In genomic region chr22:36439481-36440271, GRCh38 we compare ENCODE assay signal across 8 cellular contexts. TPM values are rescaled to one million over a fixed set of nuclear protein-coding genes. Genes with fewer than 3 reads are reported as not detected.
DNase-seq lines count a peak whose midpoint lies in the region; FAIRE-seq and TF ChIP-seq lines count a peak whose summit lies in the region.

No MANE protein-coding gene starts in this region.

- H3K4me2 ChIP-seq in endothelial cell of umbilical vein (ENCODE audit: insufficient read depth, low read length) = peak overlapping the region; percentile 0

- no peaks in the 10 kb centered on the region for H3K9me1 ChIP-seq in endothelial cell of umbilical vein (replicated peaks; ENCODE audit: control insufficient read depth, extremely low read depth, insufficient read depth, low read length)

- peak overlapping the region; percentile 55 for H3K27ac ChIP-seq in endothelial cell of umbilical vein (ENCODE audit: insufficient read depth, low read depth, low read length)

- H4K20me1 ChIP-seq in endothelial cell of umbilical vein (replicated peaks; ENCODE audit: control insufficient read depth, extremely low read depth, insufficient read depth, low read length) = no peaks in the 10 kb centered on the region

- TF ChIP-seq CTCF in endothelial cell of umbilical vein (IDR thresholded peaks at IDR 0.05; ENCODE audit: extremely low read depth in 1 of 2, insufficient read depth in 1 of 2, low read depth in 1 of 2, low read length in 2 of 2) (no peak), osteocyte (IDR thresholded peaks at IDR 0.05) (no peak)

- H3K4me1 Mint-ChIP-seq in osteocyte (ENCODE audit: unreplicated experiment) = peaks cover 62% of the 10 kb centered on the region

- H3K36me3 ChIP-seq in endothelial cell of umbilical vein (ENCODE audit: control insufficient read depth in 2 of 2, extremely low read depth in 1 of 2, insufficient read depth in 2 of 2, low read length in 2 of 2) = no peaks in the 10 kb centered on the region

- H3K9me3 Mint-ChIP-seq in osteocyte (ENCODE audit: unreplicated experiment) = no peaks in the 10 kb centered on the region

- dilution Hi-C loops in endothelial cell of umbilical vein (cut with MboI; ENCODE audit: extremely low pct_ligation_motif_present, low sequenced_read_pairs) = no loop called here

- H3K79me2 ChIP-seq in endothelial cell of umbilical vein (ENCODE audit: control insufficient read depth, insufficient read depth, low read length) = no peaks in the 10 kb centered on the region

- peak; percentile 74 for DNase-seq in DMS 273 (lab: John Stamatoyannopoulos, UW; ENCODE audit: unreplicated experiment)
- DNase-seq in MV-4-11 (lab: John Stamatoyannopoulos, UW) = peak; percentile 43
- peak; percentile 75 for DNase-seq in endothelial cell of umbilical vein (ENCODE audit: low read depth, low spot score)
- peak; percentile 88 for DNase-seq in osteocyte (ENCODE audit: extremely low spot score, unreplicated experiment)
- DNase-seq in erythroblast (lab: John Stamatoyannopoulos, UW) = no peak
- DNase-seq in NCI-H187 (lab: John Stamatoyannopoulos, UW) = no peak
- no peak for DNase-seq in activated CD4-positive, CD25-positive, alpha-beta regulatory T cell treated with anti-CD3 and anti-CD28 coated beads, Interleukin-2, amount 50 U/mL, for 72 hours
- DNase-seq in DMS153 treated with DMSO at 0.1 percent for 48 hours (lab: John Stamatoyannopoulos, UW; ENCODE audit: unreplicated experiment) = no peak

- H3K4me1 ChIP-seq in endothelial cell of umbilical vein (ENCODE audit: control insufficient read depth, extremely low read depth, insufficient read depth, low read length) = peaks cover 11% of the 10 kb centered on the region

- H3K36me3 Mint-ChIP-seq in osteocyte (ENCODE audit: unreplicated experiment) = no peaks in the 10 kb centered on the region

- no TSS peak for BruUV-seq in endothelial cell of umbilical vein (replicated peaks; lab: Mats Ljungman, UMichigan)

- no peaks in the 10 kb centered on the region for H3K9me3 ChIP-seq in endothelial cell of umbilical vein (replicated peaks; ENCODE audit: control insufficient read depth, insufficient read depth, low read length)

- FAIRE-seq in endothelial cell of umbilical vein (lab: Jason Lieb, UNC) = peak; percentile 89

- POLR2A ChIA-PET in endothelial cell of umbilical vein (lab: Charles Lee) = no interaction called here

- TF ChIP-seq POLR2A in endothelial cell of umbilical vein (IDR thresholded peaks at IDR 0.05; ENCODE audit: low read depth, low read length) (no peak), erythroblast (IDR thresholded peaks at IDR 0.05; ENCODE audit: low read length) (no peak)

- H3K27me3 ChIP-seq in endothelial cell of umbilical vein (ENCODE audit: control insufficient read depth in 2 of 2, insufficient read depth in 2 of 2, low read length in 2 of 2) = no peaks in the 10 kb centered on the region

- no peak overlapping the region for H3K4me3 ChIP-seq in endothelial cell of umbilical vein (replicated peaks in 1 of 3; ENCODE audit: insufficient read depth in 1 of 3, low read depth in 1 of 3, low read length in 3 of 3)

- H3K27me3 Mint-ChIP-seq in osteocyte (ENCODE audit: unreplicated experiment) = no peaks in the 10 kb centered on the region

- no peak overlapping the region for H3K9ac ChIP-seq in endothelial cell of umbilical vein (replicated peaks; ENCODE audit: extremely low read depth, insufficient read depth, low read length)

- peak overlapping the region; percentile 89 for H3K27ac Mint-ChIP-seq in osteocyte (ENCODE audit: unreplicated experiment)

- intact Hi-C loops in endothelial cell of umbilical vein (cut with micrococcal nuclease) = loop anchor here (2.0 kb wide), 1 partner anchor 29 kb away; no protein-coding TSS in a partner anchor

- H3K4me3 Mint-ChIP-seq in osteocyte (ENCODE audit: unreplicated experiment) = no peak overlapping the region

- CTCF ChIA-PET in endothelial cell of umbilical vein (lab: Charles Lee) = interaction anchor here (0.8 to 1.3 kb wide), 3 partner anchors 13 to 70 kb away, joined by 3 to 4 read pairs (median 4); partner anchors contain the start of gene MYH9

- no peak overlapping the region for H2AFZ ChIP-seq in endothelial cell of umbilical vein (ENCODE audit: low read depth, low read length)

TF ChIP-seq in endothelial cell of umbilical vein, 7 proteins besides CTCF, POLR2A, EP300 and RAD21:
- peak; percentile 95 for TF ChIP-seq FOS (IDR thresholded peaks at IDR 0.05; ENCODE audit: borderline replicate concordance, insufficient read depth, low read length)
- no peak for TF ChIP-seq GATA2 (IDR thresholded peaks at IDR 0.05; ENCODE audit: insufficient read depth, insufficient read length, low read depth, low read length)
- peak; percentile 81 for TF ChIP-seq JUN (IDR thresholded peaks at IDR 0.05; ENCODE audit: borderline replicate concordance, insufficient read depth, insufficient read length, low read depth)
- TF ChIP-seq POLR2AphosphoS5 (IDR thresholded peaks at IDR 0.05; ENCODE audit: insufficient read depth, low read depth, low read length) = peak; percentile 55

RNA-seq across cellular contexts. Expression of gene TXN2, which starts 41.8 kb away (rescaled TPM):
- 74.3 and 75.9 TPM in 2 replicates for total RNA-seq in endothelial cell of umbilical vein
- 170 and 183 TPM in 2 replicates for polyA plus RNA-seq in endothelial cell of umbilical vein
- 181 and 197 TPM in 2 replicates for polyA plus RNA-seq in endothelial cell of umbilical vein (2011; cell fraction: cytosol; rRNA removed)
- 82.5 and 86.4 TPM in 2 replicates for polyA plus RNA-seq in endothelial cell of umbilical vein (2011; cell fraction: nucleus; rRNA removed)
- polyA plus RNA-seq in endothelial cell of umbilical vein (2012) = 79.8 and 82.4 TPM in 2 replicates
- polyA minus RNA-seq in endothelial cell of umbilical vein = 110 and 124 TPM in 2 replicates
- polyA minus RNA-seq in endothelial cell of umbilical vein (2011; cell fraction: cytosol; rRNA and poly(A)+ RNA removed) = 37.8 TPM
- 11.5 and 12.4 TPM in 2 replicates for polyA minus RNA-seq in endothelial cell of umbilical vein (2011; cell fraction: nucleus; rRNA and poly(A)+ RNA removed)
- 67.4 and 70.0 TPM in 2 replicates for total RNA-seq in osteocyte

RNA-seq across cellular contexts. Expression of gene MYH9, which starts 51.9 kb away (rescaled TPM):
- total RNA-seq in endothelial cell of umbilical vein (1,331 and 1,413 TPM in 2 replicates), osteocyte (938 and 1,044 TPM in 2 replicates)
- 157 and 188 TPM in 2 replicates for polyA plus RNA-seq in endothelial cell of umbilical vein
- 377 and 396 TPM in 2 replicates for polyA plus RNA-seq in endothelial cell of umbilical vein (2011; cell fraction: cytosol; rRNA removed)
- 759 and 766 TPM in 2 replicates for polyA plus RNA-seq in endothelial cell of umbilical vein (2011; cell fraction: nucleus; rRNA removed)
- polyA plus RNA-seq in endothelial cell of umbilical vein (2012) = 496 and 585 TPM in 2 replicates
- 1,176 and 1,679 TPM in 2 replicates for polyA minus RNA-seq in endothelial cell of umbilical vein
- 42.9 TPM for polyA minus RNA-seq in endothelial cell of umbilical vein (2011; cell fraction: cytosol; rRNA and poly(A)+ RNA removed)
- polyA minus RNA-seq in endothelial cell of umbilical vein (2011; cell fraction: nucleus; rRNA and poly(A)+ RNA removed) = 498 and 877 TPM in 2 replicates

Comparison
In these comparisons a context has a peak if more than half of its experiments do, and no peak if none do; other contexts are left out.
1. DNase-seq: peak in DMS 273 (single experiment), MV-4-11 (single experiment), endothelial cell of umbilical vein (single experiment) and osteocyte (single experiment); none in erythroblast (0 of 2), NCI-H187 (0 of 2), activated CD4-positive, CD25-positive, alpha-beta regulatory T cell treated with anti-CD3 and anti-CD28 coated beads, Interleukin-2, amount 50 U/mL, for 72 hours (single experiment) and DMS153 treated with DMSO at 0.1 percent for 48 hours (single experiment).